Comparison of ENCODE assay signal across 9 cellular contexts in the genomic region with DNA sequence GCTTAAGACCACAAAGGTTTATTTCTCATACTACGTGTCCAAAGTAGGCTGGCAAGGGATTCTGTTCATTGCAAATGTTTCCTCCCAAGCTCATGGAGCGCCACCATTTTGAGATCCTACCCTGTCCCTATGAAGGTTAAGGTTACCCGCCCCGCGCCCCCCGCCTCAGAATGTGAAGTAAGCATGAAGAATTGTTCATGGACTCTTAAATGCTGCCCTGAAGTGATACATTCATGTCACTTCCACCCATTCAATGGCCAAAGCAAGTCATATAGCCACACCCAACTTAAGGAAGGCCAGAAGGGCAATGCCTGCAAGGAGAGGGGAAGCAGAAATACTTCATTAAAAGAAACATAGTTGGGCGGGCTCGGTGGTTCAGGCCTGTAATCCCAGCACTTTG. TPM values are rescaled to one million over a fixed set of nuclear protein-coding genes. Genes with fewer than 3 reads are reported as not detected.
DNase-seq lines count a peak whose midpoint lies in the region; ATAC-seq, FAIRE-seq and TF ChIP-seq lines count a peak whose summit lies in the region.
"Had no signal": no experiment of that assay in that cellular context is flagged by ENCODE, and none has a peak within 500 bp of the region (broad histone marks: within the 10 kb centered on the region; RNA-seq: fewer than 3 reads in every experiment).

No MANE protein-coding gene starts in this region.

- H3K27ac Mint-ChIP-seq in activated naive CD4-positive, alpha-beta T cell treated with anti-CD3 and anti-CD28 coated beads, Interleukin-2, amount 10 ng/mL, durations not matched to agents 7 days and 5 days = no peak overlapping the region
- H3K27ac Mint-ChIP-seq in activated naive CD4-positive, alpha-beta T cell treated with anti-CD3 and anti-CD28 coated beads, Interleukin-2, amount 50 U/mL, for 72 hours = peak overlapping the region in 1 of 2 donors; percentile 99

- no peaks in the 10 kb centered on the region for H3K9me3 Mint-ChIP-seq in activated naive CD4-positive, alpha-beta T cell treated with anti-CD3 and anti-CD28 coated beads, Interleukin-2, amount 10 ng/mL, durations not matched to agents 7 days and 5 days
- H3K9me3 Mint-ChIP-seq in activated naive CD4-positive, alpha-beta T cell treated with anti-CD3 and anti-CD28 coated beads, Interleukin-2, amount 50 U/mL, for 72 hours = no peaks in the 10 kb centered on the region
- H3K9me3 Mint-ChIP-seq: memory B cell had no signal

- no peak for TF ChIP-seq POLR2A in transverse colon (IDR thresholded peaks at IDR 0.05)

- intact Hi-C loops in transverse colon (cut with DNase I; ENCODE audit: low total_unique reads) = loop anchor here (5.0 kb wide), 1 partner anchor 93 kb away; no protein-coding TSS in a partner anchor

- H3K4me3 ChIP-seq in mesodermal cell (ENCODE audit: extremely low read depth, insufficient read depth, low read length, poor library complexity, severe bottlenecking) = no peak overlapping the region
- H3K4me3 ChIP-seq in transverse colon = peak overlapping the region in 2 of 4 donors; percentile 56 to 57

- H3K9me3 ChIP-seq in mesodermal cell (ENCODE audit: control insufficient read depth, low read length) (no peaks in the 10 kb centered on the region), transverse colon (no peaks in the 10 kb centered on the region)

- TF ChIP-seq CTCF in transverse colon (IDR thresholded peaks at IDR 0.05) = no peak

- no peaks in the 10 kb centered on the region for H3K36me3 Mint-ChIP-seq in activated naive CD4-positive, alpha-beta T cell treated with anti-CD3 and anti-CD28 coated beads, Interleukin-2, amount 10 ng/mL, durations not matched to agents 7 days and 5 days
- peaks cover 6 to 13% of the 10 kb centered on the region in 2 donors for H3K36me3 Mint-ChIP-seq in activated naive CD4-positive, alpha-beta T cell treated with anti-CD3 and anti-CD28 coated beads, Interleukin-2, amount 50 U/mL, for 72 hours
- H3K36me3 Mint-ChIP-seq: memory B cell had no signal

- H3K4me1 ChIP-seq in mesodermal cell (ENCODE audit: control insufficient read depth, insufficient read depth, low read length, poor library complexity, severe bottlenecking) (peaks cover 39% of the 10 kb centered on the region), transverse colon (peaks cover 37 to 59% (median 52%) of the 10 kb centered on the region in 4 donors)

- H3K27ac ChIP-seq in angular gyrus (ENCODE audit: low read depth, low read length) (peak overlapping the region; percentile 99), mesodermal cell (ENCODE audit: low read depth, low read length, severe bottlenecking) (peak overlapping the region; percentile 100), transverse colon (peak overlapping the region; percentile 91 to 99 (median 96))

- no peak for ATAC-seq in activated naive CD4-positive, alpha-beta T cell treated with anti-CD3 and anti-CD28 coated beads, Interleukin-2, amount 50 U/mL, for 72 hours
- ATAC-seq in GM21529 (IDR thresholded peaks at IDR 0.05; ENCODE audit: unreplicated experiment) = no peak

- no peaks in the 10 kb centered on the region for H3K27me3 ChIP-seq in transverse colon

- no peak for DNase-seq in activated naive CD4-positive, alpha-beta T cell treated with anti-CD3 and anti-CD28 coated beads, Interleukin-2, amount 10 ng/mL, durations not matched to agents 7 days and 5 days
- no peak for DNase-seq in activated naive CD4-positive, alpha-beta T cell treated with anti-CD3 and anti-CD28 coated beads, Interleukin-2, amount 50 U/mL, for 72 hours (ENCODE audit: low spot score in 2 of 2)
- DNase-seq in transverse colon (no peak), HTR-8/SVneo (ENCODE audit: insufficient read length, low spot score) (no peak), DMS153 treated with DMSO at 0.1 percent for 48 hours (lab: John Stamatoyannopoulos, UW; ENCODE audit: unreplicated experiment) (no peak)

- CTCF ChIA-PET in activated naive CD4-positive, alpha-beta T cell treated with anti-CD3 and anti-CD28 coated beads, Interleukin-2, amount 10 ng/mL, durations not matched to agents 7 days and 5 days (lab: Charles Lee) = interaction anchor here (0.8 to 13.9 kb wide), 29 partner anchors 8 to 388 kb away, joined by 3 to 208 read pairs (median 5); a partner anchor contains a TSS

- TF ChIP-seq EP300 in transverse colon (IDR thresholded peaks at IDR 0.05; ENCODE audit: low read depth) = no peak

- FAIRE-seq in HTR-8/SVneo (lab: Jason Lieb, UNC) = no peak

- WGBS in mesodermal cell (ENCODE audit: insufficient coverage in 2 of 2), 2 experiments = 90 to 99% methylated on average over 3 to 8 of the region's 8 CpGs
- 77 to 94% methylated on average over 7 to 8 of the region's 8 CpGs for WGBS in transverse colon (ENCODE audit: low coverage in 1 of 2), 2 donors

- in situ Hi-C loops in transverse colon (cut with MboI; ENCODE audit: low pct_ligation_motif_present in 1 of 4, low pct_unique_long_range_greater_than_20kb in 1 of 4, low sequenced_read_pairs in 3 of 4) = no loop called here

- H3K27me3 Mint-ChIP-seq in activated naive CD4-positive, alpha-beta T cell treated with anti-CD3 and anti-CD28 coated beads, Interleukin-2, amount 10 ng/mL, durations not matched to agents 7 days and 5 days = peaks cover 20% of the 10 kb centered on the region

- H3K4me3 Mint-ChIP-seq in activated naive CD4-positive, alpha-beta T cell treated with anti-CD3 and anti-CD28 coated beads, Interleukin-2, amount 10 ng/mL, durations not matched to agents 7 days and 5 days = peak overlapping the region; percentile 90

- H3K36me3 ChIP-seq in mesodermal cell (ENCODE audit: control insufficient read depth, insufficient read depth, low read length) (no peaks in the 10 kb centered on the region), transverse colon (no peaks in the 10 kb centered on the region)

- peaks cover 30% of the 10 kb centered on the region for H3K4me1 Mint-ChIP-seq in activated naive CD4-positive, alpha-beta T cell treated with anti-CD3 and anti-CD28 coated beads, Interleukin-2, amount 10 ng/mL, durations not matched to agents 7 days and 5 days

RNA-seq across cellular contexts. Expression of a gene that starts 4.2 kb away (rescaled TPM):
- under 1 TPM in 1 of 2 donors, not detected in 1; 0.25 TPM for total RNA-seq in activated naive CD4-positive, alpha-beta T cell treated with anti-CD3 and anti-CD28 coated beads, Interleukin-2, amount 50 U/mL, for 72 hours
- polyA plus RNA-seq in mesodermal cell (2013, experiment 1 of 2) = 0.81 TPM
- 0.61 TPM for polyA plus RNA-seq in mesodermal cell (2013, experiment 2 of 2)
- 10 to 100 TPM; 13.1 to 63.7 (median 41.9) TPM for total RNA-seq in transverse colon

RNA-seq across cellular contexts. Expression of a gene that starts 6.6 kb away (rescaled TPM):
- 10 to 100 TPM; 10.0 to 21.9 TPM for total RNA-seq in activated naive CD4-positive, alpha-beta T cell treated with anti-CD3 and anti-CD28 coated beads, Interleukin-2, amount 50 U/mL, for 72 hours
- 37.2 TPM for polyA plus RNA-seq in mesodermal cell (2013, experiment 1 of 2)
- 29.2 TPM for polyA plus RNA-seq in mesodermal cell (2013, experiment 2 of 2)
- total RNA-seq in transverse colon = 100 to 1,000 TPM in 2 of 4 donors, 10 to 100 TPM in 2; 68.4 to 135 (median 94.5) TPM

RNA-seq across cellular contexts. Expression of a gene that starts 35.0 kb away (rescaled TPM):
- total RNA-seq in activated naive CD4-positive, alpha-beta T cell treated with anti-CD3 and anti-CD28 coated beads, Interleukin-2, amount 50 U/mL, for 72 hours = under 1 TPM in 1 of 2 donors, not detected in 1; 0.23 TPM
- 60.7 TPM for polyA plus RNA-seq in mesodermal cell (2013, experiment 1 of 2)
- polyA plus RNA-seq in mesodermal cell (2013, experiment 2 of 2) = 49.3 TPM
- total RNA-seq in transverse colon = 100 to 1,000 TPM in 1 of 4 donors, 10 to 100 TPM in 3; 55.6 to 138 (median 62.2) TPM

RNA-seq across cellular contexts. Expression of a gene that starts 47.5 kb away (rescaled TPM):
- not detected for total RNA-seq in activated naive CD4-positive, alpha-beta T cell treated with anti-CD3 and anti-CD28 coated beads, Interleukin-2, amount 50 U/mL, for 72 hours
- polyA plus RNA-seq in mesodermal cell (2013, experiment 1 of 2) = not detected
- not detected for polyA plus RNA-seq in mesodermal cell (2013, experiment 2 of 2)
- total RNA-seq in transverse colon = not detected

RNA-seq across cellular contexts. Expression of a gene that starts 50.8 kb away (rescaled TPM):
- total RNA-seq in activated naive CD4-positive, alpha-beta T cell treated with anti-CD3 and anti-CD28 coated beads, Interleukin-2, amount 50 U/mL, for 72 hours = not detected
- not detected for polyA plus RNA-seq in mesodermal cell (2013, experiment 1 of 2)
- not detected for polyA plus RNA-seq in mesodermal cell (2013, experiment 2 of 2)
- not detected for total RNA-seq in transverse colon

Comparison
In these comparisons a context has a peak if more than half of its experiments do, and no peak if none do; other contexts are left out.
1. RNA of a gene that starts 4.2 kb away (total RNA-seq): 13.1 to 63.7 TPM in transverse colon; 0.25 TPM in activated naive CD4-positive, alpha-beta T cell treated with anti-CD3 and anti-CD28 coated beads, Interleukin-2, amount 50 U/mL, for 72 hours; every median in the first group is over 10 times any median in the second.
2. RNA of a gene that starts 35.0 kb away (total RNA-seq): 55.6 to 138 TPM in transverse colon; 0.23 TPM in activated naive CD4-positive, alpha-beta T cell treated with anti-CD3 and anti-CD28 coated beads, Interleukin-2, amount 50 U/mL, for 72 hours; every median in the first group is over 10 times any median in the second.
3. Peak in every context shown above with its lines, with median percentiles within 50 percentile points of each other: H3K27ac ChIP-seq.